In the genomic region with DNA sequence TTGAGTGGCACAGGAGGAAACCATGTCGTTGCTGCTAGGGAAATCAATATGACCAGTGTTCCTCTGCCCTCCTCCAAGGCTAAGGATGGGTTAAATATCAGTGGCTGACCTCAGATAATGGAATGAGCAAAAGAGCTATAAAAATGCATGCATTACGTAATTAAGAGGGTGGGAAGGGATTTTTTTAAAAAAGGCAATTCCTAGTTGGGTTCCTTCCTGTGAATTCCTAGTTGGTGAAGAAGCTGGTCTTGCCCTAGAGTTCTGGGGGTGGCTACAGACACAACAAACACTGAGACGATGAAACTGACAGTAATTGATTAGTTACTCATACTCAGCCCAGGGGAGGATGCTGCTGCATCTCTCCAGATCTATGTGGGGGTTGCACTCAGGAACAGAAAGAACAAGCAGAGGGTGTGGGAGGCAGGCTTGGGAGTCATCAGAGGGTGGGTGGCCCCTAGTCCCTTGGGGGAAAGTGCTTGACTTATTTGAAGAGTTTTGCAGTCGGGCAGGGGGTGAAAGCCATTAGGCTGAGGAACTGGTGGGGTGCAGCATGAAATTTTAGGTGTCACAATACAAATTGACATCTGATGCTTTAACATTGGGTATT, we compare ENCODE assay signal across 18 cellular contexts.
DNase-seq lines count a peak whose midpoint lies in the region; ATAC-seq and TF ChIP-seq lines count a peak whose summit lies in the region.
"Had no signal": no experiment of that assay in that cellular context is flagged by ENCODE, and none has a peak within 500 bp of the region (broad histone marks: within the 10 kb centered on the region; RNA-seq: fewer than 3 reads in every experiment).

No MANE protein-coding gene starts in this region.

- H3K9ac ChIP-seq in smooth muscle cell (ENCODE audit: low read depth): peak overlapping the region; percentile 60

- H3K4me2 ChIP-seq in smooth muscle cell: peak overlapping the region; percentile 51

- H2AFZ ChIP-seq in smooth muscle cell (ENCODE audit: low read depth): no peak overlapping the region

- H3K4me3 ChIP-seq in AG04450 (ENCODE audit: low read depth, low read length): no peak overlapping the region
- H3K4me3 ChIP-seq in NB4 (ENCODE audit: low read depth, low read length): no peak overlapping the region
- no peak overlapping the region for H3K4me3 ChIP-seq in fibroblast of villous mesenchyme (ENCODE audit: low read depth, low read length)
- no peak overlapping the region for H3K4me3 ChIP-seq in smooth muscle cell

- TF ChIP-seq CTCF in AG04450 (IDR thresholded peaks at IDR 0.05; ENCODE audit: low read depth, low read length) (no peak), NB4 (IDR thresholded peaks at IDR 0.05; ENCODE audit: low read depth, low read length) (no peak), fibroblast of villous mesenchyme (IDR thresholded peaks at IDR 0.05; ENCODE audit: insufficient read depth, low read depth, low read length) (no peak), smooth muscle cell (IDR thresholded peaks at IDR 0.05; ENCODE audit: borderline replicate concordance, insufficient read depth, poor library complexity, severe bottlenecking) (no peak)

- H3K27ac ChIP-seq in AG04450 (ENCODE audit: low read depth, low read length) (peak overlapping the region; percentile 55), smooth muscle cell (ENCODE audit: low read depth) (peak overlapping the region; percentile 86)
- H3K27ac ChIP-seq: C4-2B had no signal

- H4K20me1 ChIP-seq in smooth muscle cell (ENCODE audit: low read depth): no peaks in the 10 kb centered on the region

- H3K27me3 ChIP-seq in AG04450 (ENCODE audit: control insufficient read depth, insufficient read depth, low read length): no peaks in the 10 kb centered on the region
- no peaks in the 10 kb centered on the region for H3K27me3 ChIP-seq in smooth muscle cell (ENCODE audit: low read depth)
- H3K27me3 ChIP-seq: BE2C had no signal

- H3K9me3 ChIP-seq in AG04450 (ENCODE audit: control insufficient read depth, insufficient read depth, low read length) (peaks cover 7% of the 10 kb centered on the region; the same call in 1 of the 2 replicates), smooth muscle cell (replicated peaks; ENCODE audit: low read depth) (no peaks in the 10 kb centered on the region)
- H3K9me3 ChIP-seq: BE2C had no signal

- TF ChIP-seq POLR2A in NB4 (IDR thresholded peaks at IDR 0.05; ENCODE audit: extremely low read depth, insufficient read length): no peak

- H3K79me2 ChIP-seq in smooth muscle cell (ENCODE audit: low read depth): no peaks in the 10 kb centered on the region

- H3F3A ChIP-seq in smooth muscle cell (ENCODE audit: low read depth): no peaks in the 10 kb centered on the region

- ATAC-seq in GM21576 (IDR thresholded peaks at IDR 0.05; ENCODE audit: unreplicated experiment): no peak
- ATAC-seq: HepG2 had no signal

- H3K36me3 ChIP-seq in smooth muscle cell (ENCODE audit: low read depth): no peaks in the 10 kb centered on the region
- H3K36me3 ChIP-seq: BE2C had no signal

- peak; percentile 13 for DNase-seq in AG04450 (ENCODE audit: low read depth, low spot score)
- peak; percentile 11 for DNase-seq in NB4 (ENCODE audit: low read depth)
- peak; percentile 26 for DNase-seq in fibroblast of villous mesenchyme (ENCODE audit: low read depth)
- no peak for DNase-seq in smooth muscle cell (lab: John Stamatoyannopoulos, UW; ENCODE audit: unreplicated experiment)
- DNase-seq in hepatic stellate cell (ENCODE audit: low spot score): no peak
- no peak for DNase-seq in COLO829 (ENCODE audit: low spot score)
- DNase-seq: 8988T; ACHN; BE2C; CD4-positive, alpha-beta memory T cell; COR-L47; DND-41; GF-D8; GOT3; H9 had no signal

- POLR2A ChIA-PET in AG04450 (lab: Yijun Ruan, JAX): no interaction called here

- peaks cover 5% of the 10 kb centered on the region for H3K4me1 ChIP-seq in smooth muscle cell (ENCODE audit: low read depth)
- H3K4me1 ChIP-seq: BE2C had no signal

- WGBS in smooth muscle cell (ENCODE audit: low lambda C conversion rate): 22% methylated on average over 4 of the region's 4 CpGs

- CTCF ChIA-PET in AG04450 (lab: Charles Lee): interaction anchor here (1.0 kb wide), 1 partner anchor 26 kb away, joined by 3 read pairs; no protein-coding TSS in a partner anchor

Comparison
In these comparisons a context has a peak if more than half of its experiments do, and no peak if none do; other contexts are left out.
1. DNase-seq: peak in AG04450 (single experiment), NB4 (single experiment) and fibroblast of villous mesenchyme (single experiment); none in smooth muscle cell (single experiment), hepatic stellate cell (single experiment) and COLO829 (single experiment).